ENCODE assay signal across 8 cellular contexts in the genomic region with DNA sequence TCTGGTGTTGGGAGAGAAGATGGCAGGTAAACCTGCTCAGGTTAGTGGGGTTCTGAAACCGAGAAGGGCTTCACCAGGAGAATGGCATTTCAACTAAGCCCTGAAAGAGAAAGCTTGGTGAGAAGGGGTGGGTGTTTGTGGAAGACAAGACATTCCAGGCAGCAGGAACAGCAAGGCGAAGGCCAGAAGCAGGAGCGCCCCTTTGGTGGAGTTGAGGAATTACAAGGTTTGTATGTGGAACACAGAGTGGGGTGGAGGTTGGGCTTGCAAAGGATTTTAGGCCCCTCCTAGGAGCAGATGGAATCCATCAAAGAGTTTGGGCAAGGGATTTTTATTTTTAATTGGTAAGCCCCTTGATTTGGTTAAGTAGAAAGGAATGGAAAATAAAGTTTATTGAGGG. TPM values are rescaled to one million over a fixed set of nuclear protein-coding genes. Genes with fewer than 3 reads are reported as not detected.
A peak's percentile ranks its signal among the peaks of the same experiment; 100 is the strongest.
DNase-seq lines count a peak whose midpoint lies in the region; TF ChIP-seq lines count a peak whose summit lies in the region.

No MANE protein-coding gene starts in this region.

- DNase-seq in BJ (ENCODE audit: low read depth) (no peak), kidney tubule cell (ENCODE audit: low spot score) (peak; percentile 42), cerebellar nuclear complex (lab: John Stamatoyannopoulos, UW) (no peak), GM19238 (ENCODE audit: insufficient read length, low spot score) (no peak), amniotic stem cell (lab: John Stamatoyannopoulos, UW) (no peak)
- no peak for DNase-seq in stimulated activated CD4-positive, alpha-beta T cell treated with anti-CD3 and anti-CD28 coated beads, Interleukin-2, amount 100 ng/mL, for 24 hours

- POLR2A ChIA-PET in BJ (lab: Charles Lee) (no interaction called here), HEK293 (lab: Yijun Ruan, JAX) (no interaction called here)

- H3K79me2 ChIP-seq in SU-DHL-6 (ENCODE audit: insufficient read depth, low read length): no peaks in the 10 kb centered on the region

- no peaks in the 10 kb centered on the region for H3K9me2 ChIP-seq in SU-DHL-6 (replicated peaks; ENCODE audit: insufficient read depth, low read length)

- H2AFZ ChIP-seq in SU-DHL-6 (ENCODE audit: low read depth, low read length, severe bottlenecking): no peak overlapping the region

- CTCF ChIA-PET in BJ (lab: Yijun Ruan, JAX): interaction anchor here (1.2 to 1.6 kb wide), 3 partner anchors 9 to 28 kb away, joined by 3 to 5 read pairs (median 3); no protein-coding TSS in a partner anchor
- CTCF ChIA-PET in HEK293 (lab: Yijun Ruan, JAX): interaction anchor here (0.7 to 2.0 kb wide), 11 partner anchors 8 to 574 kb away, joined by 3 to 6 read pairs (median 3); no protein-coding TSS in a partner anchor

- H3K4me3 ChIP-seq in BJ (ENCODE audit: low read depth, low read length) (no peak overlapping the region), HEK293 (ENCODE audit: low read depth, low read length) (no peak overlapping the region), SU-DHL-6 (ENCODE audit: insufficient read depth, low read length, poor library complexity, severe bottlenecking) (no peak overlapping the region)

- H3K36me3 ChIP-seq in BJ (ENCODE audit: control insufficient read depth, insufficient read depth, low read length) (peaks cover 4% of the 10 kb centered on the region), HEK293 (ENCODE audit: control insufficient read depth in 2 of 2, insufficient read depth in 1 of 2, low read length in 2 of 2) (peaks cover 0 to 5% of the 10 kb centered on the region in 2 experiments; a peak in 1 of 3 replicates), SU-DHL-6 (ENCODE audit: low read length) (no peaks in the 10 kb centered on the region)

- H3K9me3 ChIP-seq in HEK293 (ENCODE audit: control insufficient read depth, insufficient read depth, low read depth, low read length) (no peaks in the 10 kb centered on the region), SU-DHL-6 (ENCODE audit: insufficient read depth, low read length) (no peaks in the 10 kb centered on the region)

- H3K27me3 ChIP-seq in BJ (ENCODE audit: control insufficient read depth, insufficient read depth, low read length) (no peaks in the 10 kb centered on the region), SU-DHL-6 (ENCODE audit: low read length) (no peaks in the 10 kb centered on the region)

- TF ChIP-seq CTCF in BJ (IDR thresholded peaks at IDR 0.05; ENCODE audit: insufficient read depth, low read depth, low read length) (peak; percentile 55), HEK293 (tag by site-specific recombination; IDR thresholded peaks at IDR 0.05) (peak; percentile 39), SU-DHL-6 (IDR thresholded peaks at IDR 0.05; ENCODE audit: insufficient read depth, low read length, poor library complexity, severe bottlenecking) (peak; percentile 53)

- H3F3A ChIP-seq in SU-DHL-6 (ENCODE audit: insufficient read depth): peaks cover 7% of the 10 kb centered on the region

- no peak overlapping the region for H3K9ac ChIP-seq in SU-DHL-6 (ENCODE audit: low read length)

- no peak overlapping the region for H3K4me2 ChIP-seq in SU-DHL-6 (ENCODE audit: low read depth, low read length, poor library complexity, severe bottlenecking)

- no peak overlapping the region for H3K27ac ChIP-seq in HEK293 (ENCODE audit: extremely low read depth, low read depth, low read length)
- H3K27ac ChIP-seq in SU-DHL-6 (ENCODE audit: low read depth, low read length): no peak overlapping the region

- no peaks in the 10 kb centered on the region for H4K20me1 ChIP-seq in SU-DHL-6 (ENCODE audit: low read depth, low read length)

- H3K4me1 ChIP-seq in HEK293 (ENCODE audit: control insufficient read depth, insufficient read depth, low read length): 0 out of 2 replicates have a peak, but pooled peaks cover 2% of the 10 kb centered on the region

TF ChIP-seq in HEK293, 187 proteins besides CTCF, POLR2A, EP300 and RAD21 (continues in another document):
- TF ChIP-seq ZNF600 (tag by site-specific recombination; IDR thresholded peaks at IDR 0.05) (0 out of 2 replicates have a peak, but pooled peaks have one; percentile 23), ZNF596 (tag by site-specific recombination; IDR thresholded peaks at IDR 0.05) (no peak), ZBTB17 (tag by site-specific recombination; IDR thresholded peaks at IDR 0.05) (peak; percentile 57; the same call in 1 of the 2 replicates), ZFHX2 (tag by site-specific recombination; conservative IDR thresholded peaks at IDR 0.05) (peak; percentile 39; the same call in 1 of the 2 replicates), ZNF202 (tag by site-specific recombination; IDR thresholded peaks at IDR 0.05; ENCODE audit: borderline replicate concordance) (no peak), KLF7 (tag by site-specific recombination; IDR thresholded peaks at IDR 0.05; ENCODE audit: borderline replicate concordance) (no peak), ZNF341 (tag by site-specific recombination; IDR thresholded peaks at IDR 0.05; ENCODE audit: low read depth) (peak; percentile 64; the same call in 1 of the 2 replicates), ZSCAN30 (tag by site-specific recombination; IDR thresholded peaks at IDR 0.05) (no peak), ZNF571 (tag by site-specific recombination; IDR thresholded peaks at IDR 0.05) (no peak), ZNF148 (tag by site-specific recombination; IDR thresholded peaks at IDR 0.05; ENCODE audit: borderline replicate concordance) (no peak), ZXDB (tag by site-specific recombination; IDR thresholded peaks at IDR 0.05) (no peak; the same call in 1 of the 2 replicates)
- TF ChIP-seq, protein P1, sequence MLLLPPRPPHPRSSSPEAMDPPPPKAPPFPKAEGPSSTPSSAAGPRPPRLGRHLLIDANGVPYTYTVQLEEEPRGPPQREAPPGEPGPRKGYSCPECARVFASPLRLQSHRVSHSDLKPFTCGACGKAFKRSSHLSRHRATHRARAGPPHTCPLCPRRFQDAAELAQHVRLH (tag by site-specific recombination; IDR thresholded peaks at IDR 0.05): 0 out of 2 replicates have a peak, but pooled peaks have one; percentile 36
- TF ChIP-seq, protein P2, sequence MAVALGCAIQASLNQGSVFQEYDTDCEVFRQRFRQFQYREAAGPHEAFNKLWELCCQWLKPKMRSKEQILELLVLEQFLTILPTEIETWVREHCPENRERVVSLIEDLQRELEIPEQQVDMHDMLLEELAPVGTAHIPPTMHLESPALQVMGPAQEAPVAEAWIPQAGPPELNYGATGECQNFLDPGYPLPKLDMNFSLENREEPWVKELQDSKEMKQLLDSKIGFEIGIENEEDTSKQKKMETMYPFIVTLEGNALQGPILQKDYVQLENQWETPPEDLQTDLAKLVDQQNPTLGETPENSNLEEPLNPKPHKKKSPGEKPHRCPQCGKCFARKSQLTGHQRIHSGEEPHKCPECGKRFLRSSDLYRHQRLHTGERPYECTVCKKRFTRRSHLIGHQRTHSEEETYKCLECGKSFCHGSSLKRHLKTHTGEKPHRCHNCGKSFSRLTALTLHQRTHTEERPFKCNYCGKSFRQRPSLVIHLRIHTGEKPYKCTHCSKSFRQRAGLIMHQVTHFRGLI (tag by site-specific recombination; IDR thresholded peaks at IDR 0.05): peak; percentile 77; the same call in 1 of the 2 replicates
- TF ChIP-seq, protein P3, sequence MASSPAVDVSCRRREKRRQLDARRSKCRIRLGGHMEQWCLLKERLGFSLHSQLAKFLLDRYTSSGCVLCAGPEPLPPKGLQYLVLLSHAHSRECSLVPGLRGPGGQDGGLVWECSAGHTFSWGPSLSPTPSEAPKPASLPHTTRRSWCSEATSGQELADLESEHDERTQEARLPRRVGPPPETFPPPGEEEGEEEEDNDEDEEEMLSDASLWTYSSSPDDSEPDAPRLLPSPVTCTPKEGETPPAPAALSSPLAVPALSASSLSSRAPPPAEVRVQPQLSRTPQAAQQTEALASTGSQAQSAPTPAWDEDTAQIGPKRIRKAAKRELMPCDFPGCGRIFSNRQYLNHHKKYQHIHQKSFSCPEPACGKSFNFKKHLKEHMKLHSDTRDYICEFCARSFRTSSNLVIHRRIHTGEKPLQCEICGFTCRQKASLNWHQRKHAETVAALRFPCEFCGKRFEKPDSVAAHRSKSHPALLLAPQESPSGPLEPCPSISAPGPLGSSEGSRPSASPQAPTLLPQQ (tag by site-specific recombination; IDR thresholded peaks at IDR 0.05): no peak
- TF ChIP-seq, protein P4, sequence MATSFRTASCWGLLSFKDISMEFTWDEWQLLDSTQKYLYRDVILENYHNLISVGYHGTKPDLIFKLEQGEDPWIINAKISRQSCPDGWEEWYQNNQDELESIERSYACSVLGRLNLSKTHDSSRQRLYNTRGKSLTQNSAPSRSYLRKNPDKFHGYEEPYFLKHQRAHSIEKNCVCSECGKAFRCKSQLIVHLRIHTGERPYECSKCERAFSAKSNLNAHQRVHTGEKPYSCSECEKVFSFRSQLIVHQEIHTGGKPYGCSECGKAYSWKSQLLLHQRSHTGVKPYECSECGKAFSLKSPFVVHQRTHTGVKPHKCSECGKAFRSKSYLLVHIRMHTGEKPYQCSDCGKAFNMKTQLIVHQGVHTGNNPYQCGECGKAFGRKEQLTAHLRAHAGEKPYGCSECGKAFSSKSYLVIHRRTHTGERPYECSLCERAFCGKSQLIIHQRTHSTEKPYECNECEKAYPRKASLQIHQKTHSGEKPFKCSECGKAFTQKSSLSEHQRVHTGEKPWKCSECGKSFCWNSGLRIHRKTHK (tag by site-specific recombination; IDR thresholded peaks at IDR 0.05): no peak

RNA-seq across cellular contexts. Expression of gene ELOA, which starts 24.8 kb away (rescaled TPM):
- polyA plus RNA-seq in BJ (2011; rRNA removed): 21.5 and 24.5 TPM in 2 replicates
- 16.2 and 17.2 TPM in 2 replicates for polyA minus RNA-seq in BJ (2011; rRNA and poly(A)+ RNA removed)

RNA-seq across cellular contexts. Expression of gene RPL11, which starts 26.9 kb away (rescaled TPM):
- 1,288 and 1,806 TPM in 2 replicates for polyA plus RNA-seq in BJ (2011; rRNA removed)
- polyA minus RNA-seq in BJ (2011; rRNA and poly(A)+ RNA removed): 319 and 368 TPM in 2 replicates

RNA-seq across cellular contexts. Expression of gene PITHD1, which starts 59.7 kb away (rescaled TPM):
- 33.7 and 35.2 TPM in 2 replicates for polyA plus RNA-seq in BJ (2011; rRNA removed)
- polyA minus RNA-seq in BJ (2011; rRNA and poly(A)+ RNA removed): 7.9 and 8.5 TPM in 2 replicates
